1 cellular context compared by ENCODE assay signal in genomic region chr5:153658151-153658550, GRCh38.
TF ChIP-seq lines count a peak whose summit lies in the region.

No MANE protein-coding gene starts in this region.

TF ChIP-seq in GM23338, 12 proteins besides CTCF, POLR2A, EP300 and RAD21 (continued from another document):
- no peak for TF ChIP-seq ZNF462 (CRISPR knock-in tag; IDR thresholded peaks at IDR 0.05)
- no peak for TF ChIP-seq EZH2 (IDR thresholded peaks at IDR 0.05; ENCODE audit: low read depth, unreplicated experiment)
- no peak for TF ChIP-seq NANOG (IDR thresholded peaks at IDR 0.05; ENCODE audit: borderline replicate concordance)
- no peak for TF ChIP-seq ZNF331 (CRISPR knock-in tag; IDR thresholded peaks at IDR 0.05; ENCODE audit: low read depth)
- no peak for TF ChIP-seq ETS1 (IDR thresholded peaks at IDR 0.05)
